Comparison of ENCODE assay signal across 11 cellular contexts in the genomic region with DNA sequence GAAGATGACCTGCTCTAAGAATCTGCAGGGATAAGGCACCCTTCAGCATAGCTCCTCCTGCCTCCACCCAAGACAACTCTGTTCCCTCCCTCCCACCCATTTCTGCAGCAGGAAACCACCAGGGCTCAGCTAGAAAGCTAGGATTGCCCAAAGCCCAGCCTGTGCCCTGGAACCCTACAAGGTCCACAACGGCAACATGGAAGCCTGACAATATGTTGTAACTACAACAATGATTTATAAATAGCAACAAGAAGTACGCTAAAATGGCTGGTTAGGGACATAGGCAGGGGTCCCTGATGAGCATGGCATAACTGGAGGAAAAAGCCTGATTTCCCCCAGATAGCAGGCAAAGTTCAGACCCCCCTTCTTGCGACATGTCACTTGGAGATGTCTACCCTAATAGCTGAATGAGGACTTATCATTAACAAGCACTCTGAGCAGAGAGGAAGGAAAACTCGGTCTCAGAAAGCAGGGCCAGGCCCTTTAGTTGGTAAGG. TPM values are rescaled to one million over a fixed set of nuclear protein-coding genes. Genes with fewer than 3 reads are reported as not detected.
DNase-seq lines count a peak whose midpoint lies in the region; ATAC-seq, FAIRE-seq and TF ChIP-seq lines count a peak whose summit lies in the region.
"Had no signal": no experiment of that assay in that cellular context is flagged by ENCODE, and none has a peak within 500 bp of the region (broad histone marks: within the 10 kb centered on the region; RNA-seq: fewer than 3 reads in every experiment).

No MANE protein-coding gene starts in this region.

- no peak overlapping the region for H2AFZ ChIP-seq in endothelial cell of umbilical vein (ENCODE audit: low read depth, low read length)
- no peak overlapping the region for H2AFZ ChIP-seq in smooth muscle cell (ENCODE audit: low read depth)

- H3K79me2 ChIP-seq in endothelial cell of umbilical vein (ENCODE audit: control insufficient read depth, insufficient read depth, low read length), result peaks cover 61% of the 10 kb centered on the region
- peaks cover 68% of the 10 kb centered on the region for H3K79me2 ChIP-seq in smooth muscle cell (ENCODE audit: low read depth)

- no TSS peak for BruUV-seq in endothelial cell of umbilical vein (replicated peaks; lab: Mats Ljungman, UMichigan)

- H3K4me1 ChIP-seq in endothelial cell of umbilical vein (ENCODE audit: control insufficient read depth, extremely low read depth, insufficient read depth, low read length) (peaks cover 72% of the 10 kb centered on the region), smooth muscle cell (ENCODE audit: low read depth) (peaks cover 61% of the 10 kb centered on the region), adrenal gland (replicated peaks in 1 of 2) (peaks cover 33 to 81% of the 10 kb centered on the region in 2 donors)

- H3K27ac ChIP-seq in endothelial cell of umbilical vein (ENCODE audit: insufficient read depth, low read depth, low read length) (peak overlapping the region; percentile 60), smooth muscle cell (ENCODE audit: low read depth) (peak overlapping the region; percentile 82), adrenal gland (peak overlapping the region in 2 of 5 donors; percentile 67 to 71)

- no peaks in the 10 kb centered on the region for H3K9me1 ChIP-seq in endothelial cell of umbilical vein (replicated peaks; ENCODE audit: control insufficient read depth, extremely low read depth, insufficient read depth, low read length)

- H3F3A ChIP-seq in smooth muscle cell (ENCODE audit: low read depth), result peaks cover 66% of the 10 kb centered on the region

- DNase-seq in GM19239 (ENCODE audit: insufficient read length, low spot score) (no peak), NOMO-1 treated with dmso at 0.1 percent for 144 hours (lab: John Stamatoyannopoulos, UW; ENCODE audit: unreplicated experiment) (peak; percentile 49), endothelial cell of umbilical vein (ENCODE audit: low read depth, low spot score) (no peak), smooth muscle cell (lab: John Stamatoyannopoulos, UW; ENCODE audit: unreplicated experiment) (no peak), NCI-H128 (lab: John Stamatoyannopoulos, UW; ENCODE audit: unreplicated experiment) (no peak), adrenal gland (no peak)
- DNase-seq in stimulated activated naive CD4-positive, alpha-beta T cell (lab: John Stamatoyannopoulos, UW), result no peak
- DNase-seq: activated CD4-positive, alpha-beta T cell treated with anti-CD3 and anti-CD28 coated beads, Interleukin-2, amount 10 ng/mL, durations not matched to agents 7 days and 5 days; GDM1 had no signal

- dilution Hi-C loops in endothelial cell of umbilical vein (cut with MboI; ENCODE audit: extremely low pct_ligation_motif_present, low sequenced_read_pairs), result no loop called here

- TF ChIP-seq CTCF in endothelial cell of umbilical vein (IDR thresholded peaks at IDR 0.05; ENCODE audit: extremely low read depth in 1 of 2, insufficient read depth in 1 of 2, low read depth in 1 of 2, low read length in 2 of 2) (no peak), smooth muscle cell (IDR thresholded peaks at IDR 0.05; ENCODE audit: borderline replicate concordance, insufficient read depth, poor library complexity, severe bottlenecking) (no peak), adrenal gland (IDR thresholded peaks at IDR 0.05) (no peak)

- H4K20me1 ChIP-seq in endothelial cell of umbilical vein (replicated peaks; ENCODE audit: control insufficient read depth, extremely low read depth, insufficient read depth, low read length), result no peaks in the 10 kb centered on the region
- peaks cover 65% of the 10 kb centered on the region for H4K20me1 ChIP-seq in smooth muscle cell (ENCODE audit: low read depth)

- no peaks in the 10 kb centered on the region for H3K27me3 ChIP-seq in endothelial cell of umbilical vein (ENCODE audit: control insufficient read depth in 2 of 2, insufficient read depth in 2 of 2, low read length in 2 of 2)
- H3K27me3 ChIP-seq in smooth muscle cell (ENCODE audit: low read depth), result no peaks in the 10 kb centered on the region
- no peaks in the 10 kb centered on the region for H3K27me3 ChIP-seq in adrenal gland

- H3K9ac ChIP-seq in endothelial cell of umbilical vein (replicated peaks; ENCODE audit: extremely low read depth, insufficient read depth, low read length) (no peak overlapping the region), smooth muscle cell (ENCODE audit: low read depth) (peak overlapping the region; percentile 3)

- H3K4me2 ChIP-seq in endothelial cell of umbilical vein (ENCODE audit: insufficient read depth, low read length), result no peak overlapping the region
- peak overlapping the region; percentile 73 for H3K4me2 ChIP-seq in smooth muscle cell

- POLR2A ChIA-PET in endothelial cell of umbilical vein (lab: Charles Lee), result no interaction called here

- H3K36me3 ChIP-seq in endothelial cell of umbilical vein (ENCODE audit: control insufficient read depth in 2 of 2, extremely low read depth in 1 of 2, insufficient read depth in 2 of 2, low read length in 2 of 2), result peaks cover 0 to 5% of the 10 kb centered on the region in 2 experiments
- no peaks in the 10 kb centered on the region for H3K36me3 ChIP-seq in smooth muscle cell (ENCODE audit: low read depth)
- no peaks in the 10 kb centered on the region for H3K36me3 ChIP-seq in adrenal gland (replicated peaks in 1 of 2)

- no peaks in the 10 kb centered on the region for H3K9me3 ChIP-seq in endothelial cell of umbilical vein (replicated peaks; ENCODE audit: control insufficient read depth, insufficient read depth, low read length)
- no peaks in the 10 kb centered on the region for H3K9me3 ChIP-seq in smooth muscle cell (replicated peaks; ENCODE audit: low read depth)
- H3K9me3 ChIP-seq in adrenal gland (replicated peaks in 1 of 3), result no peaks in the 10 kb centered on the region

- TF ChIP-seq POLR2A in endothelial cell of umbilical vein (IDR thresholded peaks at IDR 0.05; ENCODE audit: low read depth, low read length) (no peak), adrenal gland (IDR thresholded peaks at IDR 0.05) (no peak)

- H3K4me3 ChIP-seq in endothelial cell of umbilical vein (replicated peaks in 1 of 3; ENCODE audit: insufficient read depth in 1 of 3, low read depth in 1 of 3, low read length in 3 of 3) (no peak overlapping the region), smooth muscle cell (no peak overlapping the region), adrenal gland (no peak overlapping the region)

- ATAC-seq in GM18861 (IDR thresholded peaks at IDR 0.05; ENCODE audit: unreplicated experiment), result no peak

- FAIRE-seq in GM19239 (lab: Jason Lieb, UNC), result peak; percentile 95
- no peak for FAIRE-seq in endothelial cell of umbilical vein (lab: Jason Lieb, UNC)
- FAIRE-seq: bronchial epithelial cell had no signal

- intact Hi-C loops in endothelial cell of umbilical vein (cut with micrococcal nuclease), result no loop called here
- intact Hi-C loops in adrenal gland (cut with DNase I), result no loop called here

- CTCF ChIA-PET in endothelial cell of umbilical vein (lab: Charles Lee), result interaction anchor here (1.1 to 2.1 kb wide), 5 partner anchors 24 to 59 kb away, joined by 3 to 6 read pairs (median 3); no protein-coding TSS in a partner anchor

- WGBS in smooth muscle cell (ENCODE audit: low lambda C conversion rate), result 64% methylated on average over 4 of the region's 4 CpGs
- 61 to 78% (median 64%) methylated on average over 4 of the region's 4 CpGs for WGBS in adrenal gland, 4 donors

TF ChIP-seq in endothelial cell of umbilical vein, 7 proteins besides CTCF, POLR2A, EP300 and RAD21:
- TF ChIP-seq MYC (IDR thresholded peaks at IDR 0.05; ENCODE audit: low read depth, low read length) (no peak), EZH2 (IDR thresholded peaks at IDR 0.05; ENCODE audit: borderline replicate concordance, low read depth, low read length, severe bottlenecking) (no peak), GATA2 (IDR thresholded peaks at IDR 0.05; ENCODE audit: insufficient read depth, insufficient read length, low read depth, low read length) (no peak), POLR2AphosphoS5 (IDR thresholded peaks at IDR 0.05; ENCODE audit: insufficient read depth, low read depth, low read length) (no peak), FOS (IDR thresholded peaks at IDR 0.05; ENCODE audit: borderline replicate concordance, insufficient read depth, low read length) (no peak)
- TF ChIP-seq, protein P1, sequence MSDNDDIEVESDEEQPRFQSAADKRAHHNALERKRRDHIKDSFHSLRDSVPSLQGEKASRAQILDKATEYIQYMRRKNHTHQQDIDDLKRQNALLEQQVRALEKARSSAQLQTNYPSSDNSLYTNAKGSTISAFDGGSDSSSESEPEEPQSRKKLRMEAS (IDR thresholded peaks at IDR 0.05; ENCODE audit: insufficient read depth, insufficient read length), result no peak

RNA-seq across cellular contexts. Expression of a gene that starts 6.5 kb away (rescaled TPM):
- 50.2 and 50.4 TPM in 2 replicates for total RNA-seq in endothelial cell of umbilical vein
- polyA plus RNA-seq in endothelial cell of umbilical vein, result 23.0 and 33.3 TPM in 2 replicates
- polyA plus RNA-seq in endothelial cell of umbilical vein (2011; cell fraction: cytosol; rRNA removed), result 25.7 and 28.4 TPM in 2 replicates
- 23.1 and 27.7 TPM in 2 replicates for polyA plus RNA-seq in endothelial cell of umbilical vein (2011; cell fraction: nucleus; rRNA removed)
- polyA plus RNA-seq in endothelial cell of umbilical vein (2012), result 22.1 and 34.0 TPM in 2 replicates
- polyA minus RNA-seq in endothelial cell of umbilical vein, result 72.3 and 84.6 TPM in 2 replicates
- polyA minus RNA-seq in endothelial cell of umbilical vein (2011; cell fraction: cytosol; rRNA and poly(A)+ RNA removed), result 19.8 TPM
- polyA minus RNA-seq in endothelial cell of umbilical vein (2011; cell fraction: nucleus; rRNA and poly(A)+ RNA removed), result 29.8 and 45.1 TPM in 2 replicates
- 30.2 and 32.5 TPM in 2 replicates for total RNA-seq in smooth muscle cell
- polyA plus RNA-seq in smooth muscle cell, result 31.6 and 42.3 TPM in 2 replicates
- 10 to 100 TPM; 18.0 to 30.8 (median 27.6) TPM for total RNA-seq in adrenal gland
- polyA plus RNA-seq in adrenal gland, result 10 to 100 TPM in 1 of 3 donors, 1 to 10 TPM in 2; 5.3 to 12.3 (median 8.0) TPM

RNA-seq across cellular contexts. Expression of a gene that starts 22.0 kb away (rescaled TPM):
- 13.2 and 18.0 TPM in 2 replicates for total RNA-seq in endothelial cell of umbilical vein
- 11.4 and 12.4 TPM in 2 replicates for polyA plus RNA-seq in endothelial cell of umbilical vein
- 7.2 and 8.3 TPM in 2 replicates for polyA plus RNA-seq in endothelial cell of umbilical vein (2011; cell fraction: cytosol; rRNA removed)
- 51.5 and 69.1 TPM in 2 replicates for polyA plus RNA-seq in endothelial cell of umbilical vein (2011; cell fraction: nucleus; rRNA removed)
- polyA plus RNA-seq in endothelial cell of umbilical vein (2012), result 5.8 and 11.4 TPM in 2 replicates
- 13.6 and 14.1 TPM in 2 replicates for polyA minus RNA-seq in endothelial cell of umbilical vein
- polyA minus RNA-seq in endothelial cell of umbilical vein (2011; cell fraction: cytosol; rRNA and poly(A)+ RNA removed), result 8.9 TPM
- polyA minus RNA-seq in endothelial cell of umbilical vein (2011; cell fraction: nucleus; rRNA and poly(A)+ RNA removed), result 16.7 and 17.1 TPM in 2 replicates
- 5.7 and 16.5 TPM in 2 replicates for total RNA-seq in smooth muscle cell
- polyA plus RNA-seq in smooth muscle cell, result 4.8 and 6.3 TPM in 2 replicates
- total RNA-seq in adrenal gland, result 10 to 100 TPM; 17.4 to 33.5 (median 24.6) TPM
- polyA plus RNA-seq in adrenal gland, result 10 to 100 TPM in 2 of 3 donors, 1 to 10 TPM in 1; 5.2 to 34.8 (median 23.8) TPM
